ENCODE assay signal across 1 cellular context in genomic region chr14:34983148-34983760, GRCh38.
TF ChIP-seq lines count a peak whose summit lies in the region.

No MANE protein-coding gene starts in this region.

TF ChIP-seq in K562, 482 proteins besides CTCF, POLR2A, EP300 and RAD21 (continued from another document):
- TF ChIP-seq ETS1 (conservative IDR thresholded peaks at IDR 0.05; ENCODE audit: control insufficient read depth, low read depth, low read length) (0 out of 2 replicates have a peak, but pooled peaks have one; percentile 21), HDAC2 (IDR thresholded peaks at IDR 0.05) (0 out of 2 replicates have a peak, but pooled peaks have one; percentile 22), TFAP4 (CRISPR knock-in tag; IDR thresholded peaks at IDR 0.05; ENCODE audit: borderline replicate concordance) (peak; percentile 59; the same call in 1 of the 2 replicates), ZBTB1 (CRISPR knock-in tag; IDR thresholded peaks at IDR 0.05; ENCODE audit: borderline replicate concordance, low read depth) (peak; percentile 73; the same call in 1 of the 2 replicates), HNRNPLL (IDR thresholded peaks at IDR 0.05; ENCODE audit: low read depth, low read length, poor library complexity, severe bottlenecking) (no peak), AFF1 (IDR thresholded peaks at IDR 0.05; ENCODE audit: low read depth in 1 of 2, partially characterized antibody in 2 of 2) (peak in 1 of 2 experiments; percentile 15), E2F6 (IDR thresholded peaks at IDR 0.05; ENCODE audit: borderline replicate concordance in 1 of 2, extremely low read depth in 1 of 2, insufficient read depth in 1 of 2, insufficient read length in 1 of 2, low read depth in 1 of 2, low read length in 1 of 2, poor library complexity in 1 of 2, severe bottlenecking in 1 of 2) (peak in 1 of 2 experiments; percentile 55), SETDB1 (IDR thresholded peaks at IDR 0.05; ENCODE audit: low read length) (no peak)
